12 cellular contexts compared by ENCODE assay signal in the genomic region with DNA sequence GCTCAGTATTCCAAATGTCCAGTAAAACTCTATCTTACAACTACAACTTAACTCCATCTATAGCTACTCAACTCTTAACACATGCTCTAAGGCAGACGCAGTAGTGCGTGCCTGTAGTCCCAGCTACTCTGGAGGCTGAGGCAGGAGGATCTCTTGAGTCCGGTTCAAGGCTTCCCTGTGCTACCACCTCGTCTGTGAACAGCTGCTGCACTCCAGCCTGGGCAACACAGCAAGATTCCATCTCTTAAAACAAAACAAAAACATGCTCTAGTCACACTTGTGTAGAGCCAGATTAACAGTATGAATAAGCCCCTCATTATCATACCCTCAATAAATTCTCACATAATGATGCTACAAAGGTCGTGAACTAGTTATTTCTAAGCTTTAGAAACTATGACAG. TPM values are rescaled to one million over a fixed set of nuclear protein-coding genes. Genes with fewer than 3 reads are reported as not detected.
DNase-seq lines count a peak whose midpoint lies in the region; ATAC-seq and TF ChIP-seq lines count a peak whose summit lies in the region.
"Had no signal": no experiment of that assay in that cellular context is flagged by ENCODE, and none has a peak within 500 bp of the region (broad histone marks: within the 10 kb centered on the region; RNA-seq: fewer than 3 reads in every experiment).

No MANE protein-coding gene starts in this region.

- H3K27ac ChIP-seq in right cardiac atrium (ENCODE audit: low read length): no peak overlapping the region
- H3K27ac ChIP-seq: testis had no signal

- H3K4me1 Mint-ChIP-seq in activated T-cell treated with anti-CD3 and anti-CD28 coated beads, Interleukin-2, amount 50 U/mL, for 4 hours (ENCODE audit: low read depth): peaks cover 55% of the 10 kb centered on the region
- peaks cover 31% of the 10 kb centered on the region for H3K4me1 Mint-ChIP-seq in type B pancreatic cell (ENCODE audit: unreplicated experiment)

- DNase-seq in right cardiac atrium (no peak), Right ventricle myocardium superior (no peak), mesenteric fat pad (ENCODE audit: low spot score) (peak; percentile 24), type B pancreatic cell (ENCODE audit: extremely low spot score, unreplicated experiment) (no peak)
- no peak for DNase-seq in activated T-cell treated with anti-CD3 and anti-CD28 coated beads, Interleukin-2, amount 50 U/mL, for 4 hours
- DNase-seq in stimulated activated CD8-positive, alpha-beta memory T cell treated with anti-CD3 and anti-CD28 coated beads, Interleukin-4, amount 100 ng/mL, for 48 hours: no peak
- no peak for DNase-seq in effector CD4-positive, alpha-beta T cell
- DNase-seq: body of pancreas, NCI-H1105 treated with DMSO at 0.1 percent for 48 hours, testis had no signal

- H3K9me3 Mint-ChIP-seq in activated T-cell treated with anti-CD3 and anti-CD28 coated beads, Interleukin-2, amount 50 U/mL, for 4 hours: no peaks in the 10 kb centered on the region
- H3K9me3 Mint-ChIP-seq in type B pancreatic cell: no peaks in the 10 kb centered on the region
- H3K9me3 Mint-ChIP-seq: CD14-positive monocyte had no signal

- 77% methylated on average over 5 of the region's 5 CpGs for WGBS in right cardiac atrium

- TF ChIP-seq CTCF in type B pancreatic cell (conservative IDR thresholded peaks at IDR 0.05): no peak

- peak overlapping the region; percentile 15 for H3K27ac Mint-ChIP-seq in type B pancreatic cell

- H3K4me3 Mint-ChIP-seq in activated T-cell treated with anti-CD3 and anti-CD28 coated beads, Interleukin-2, amount 50 U/mL, for 4 hours: peak overlapping the region; percentile 97
- peak overlapping the region; percentile 48 for H3K4me3 Mint-ChIP-seq in type B pancreatic cell
- H3K4me3 Mint-ChIP-seq: CD14-positive monocyte had no signal

- ATAC-seq in right cardiac atrium (no peak), Right ventricle myocardium superior (ENCODE audit: poor library complexity) (no peak), GM21737 (IDR thresholded peaks at IDR 0.05; ENCODE audit: unreplicated experiment) (no peak)
- no peak for ATAC-seq in activated T-cell treated with anti-CD3 and anti-CD28 coated beads, Interleukin-2, amount 50 U/mL, for 4 hours
- ATAC-seq: body of pancreas had no signal

- no peaks in the 10 kb centered on the region for H3K9me3 ChIP-seq in right cardiac atrium (ENCODE audit: control insufficient read depth, low read length)
- H3K9me3 ChIP-seq: body of pancreas, testis had no signal

- H3K4me1 ChIP-seq in right cardiac atrium (ENCODE audit: control insufficient read depth, insufficient read depth, low read length): peaks cover 8% of the 10 kb centered on the region

- no peaks in the 10 kb centered on the region for H3K27me3 ChIP-seq in right cardiac atrium (ENCODE audit: control insufficient read depth, insufficient read depth)
- H3K27me3 ChIP-seq: body of pancreas, testis had no signal

- intact Hi-C loops in right cardiac atrium (cut with DNase I) (no loop called here), Right ventricle myocardium superior (cut with DNase I) (no loop called here)

- H3K4me3 ChIP-seq in right cardiac atrium (ENCODE audit: low read length): peak overlapping the region; percentile 7
- H3K4me3 ChIP-seq: body of pancreas, testis had no signal

- H3K27me3 Mint-ChIP-seq in activated T-cell treated with anti-CD3 and anti-CD28 coated beads, Interleukin-2, amount 50 U/mL, for 4 hours (ENCODE audit: low read depth): no peaks in the 10 kb centered on the region
- H3K27me3 Mint-ChIP-seq in type B pancreatic cell: no peaks in the 10 kb centered on the region

- H3K36me3 Mint-ChIP-seq in activated T-cell treated with anti-CD3 and anti-CD28 coated beads, Interleukin-2, amount 50 U/mL, for 4 hours (ENCODE audit: insufficient read depth): peaks cover 31% of the 10 kb centered on the region
- H3K36me3 Mint-ChIP-seq in type B pancreatic cell: peaks cover 29% of the 10 kb centered on the region

RNA-seq across cellular contexts. Expression of a gene that starts 3.6 kb away (rescaled TPM):
- total RNA-seq in right cardiac atrium (10 to 100 TPM; 39.9 to 48.3 (median 45.4) TPM), Right ventricle myocardium superior (36.8 TPM), mesenteric fat pad (54.5 TPM), type B pancreatic cell (ENCODE audit: low replicate concordance) (68.0 and 86.8 TPM in 2 replicates)
- polyA plus RNA-seq in right cardiac atrium: 24.4 TPM
- 10 to 100 TPM; 86.5 to 93.5 (median 93.3) TPM for total RNA-seq in activated T-cell treated with anti-CD3 and anti-CD28 coated beads, Interleukin-2, amount 50 U/mL, for 4 hours

RNA-seq across cellular contexts. Expression of a gene that starts 39.0 kb away (rescaled TPM):
- total RNA-seq in right cardiac atrium: 10 to 100 TPM; 75.5 to 83.5 (median 77.1) TPM
- polyA plus RNA-seq in right cardiac atrium: 83.9 TPM
- 76.2 TPM for total RNA-seq in Right ventricle myocardium superior
- 10 to 100 TPM; 74.8 to 76.3 (median 74.9) TPM for total RNA-seq in activated T-cell treated with anti-CD3 and anti-CD28 coated beads, Interleukin-2, amount 50 U/mL, for 4 hours
- total RNA-seq in mesenteric fat pad: 80.1 TPM
- 32.8 and 37.7 TPM in 2 replicates for total RNA-seq in type B pancreatic cell (ENCODE audit: low replicate concordance)

RNA-seq across cellular contexts. Expression of a gene that starts 59.9 kb away (rescaled TPM):
- total RNA-seq in right cardiac atrium: 10 to 100 TPM; 11.4 to 26.1 (median 11.7) TPM
- polyA plus RNA-seq in right cardiac atrium: 6.4 TPM
- 10.6 TPM for total RNA-seq in Right ventricle myocardium superior
- 10 to 100 TPM; 34.0 to 42.6 (median 42.1) TPM for total RNA-seq in activated T-cell treated with anti-CD3 and anti-CD28 coated beads, Interleukin-2, amount 50 U/mL, for 4 hours
- 36.9 TPM for total RNA-seq in mesenteric fat pad
- 45.9 and 55.8 TPM in 2 replicates for total RNA-seq in type B pancreatic cell (ENCODE audit: low replicate concordance)
